Comparison of ENCODE assay signal across 8 cellular contexts in genomic region chr3:56783644-56784451, GRCh38. TPM values are rescaled to one million over a fixed set of nuclear protein-coding genes. Genes with fewer than 3 reads are reported as not detected.
A peak's percentile ranks its signal among the peaks of the same experiment; 100 is the strongest.
DNase-seq lines count a peak whose midpoint lies in the region; ATAC-seq and TF ChIP-seq lines count a peak whose summit lies in the region.

No MANE protein-coding gene starts in this region.

- H3K4me2 ChIP-seq in smooth muscle cell: peak overlapping the region; percentile 71

- intact Hi-C loops in left cardiac atrium (cut with DNase I): no loop called here

- peaks cover 98% of the 10 kb centered on the region for H3K4me1 Mint-ChIP-seq in activated naive CD4-positive, alpha-beta T cell treated with anti-CD3 and anti-CD28 coated beads, Interleukin-2, amount 10 ng/mL, durations not matched to agents 7 days and 5 days

- no peaks in the 10 kb centered on the region for H3K9me3 ChIP-seq in smooth muscle cell (replicated peaks; ENCODE audit: low read depth)

- peak overlapping the region; percentile 99 for H3K27ac Mint-ChIP-seq in activated naive CD4-positive, alpha-beta T cell treated with anti-CD3 and anti-CD28 coated beads, Interleukin-2, amount 10 ng/mL, durations not matched to agents 7 days and 5 days

- peaks cover 99% of the 10 kb centered on the region for H3K79me2 ChIP-seq in smooth muscle cell (ENCODE audit: low read depth)

- H4K20me1 ChIP-seq in smooth muscle cell (ENCODE audit: low read depth): peaks cover 100% of the 10 kb centered on the region

- no peaks in the 10 kb centered on the region for H3K36me3 ChIP-seq in smooth muscle cell (ENCODE audit: low read depth)

- peak overlapping the region; percentile 88 for H3K27ac ChIP-seq in smooth muscle cell (ENCODE audit: low read depth)

- DNase-seq in Ammon's horn (ENCODE audit: low spot score): peak; percentile 81
- DNase-seq in RPMI7951 (ENCODE audit: low read depth): peak; percentile 75
- DNase-seq in activated naive CD4-positive, alpha-beta T cell treated with anti-CD3 and anti-CD28 coated beads, Interleukin-2, amount 10 ng/mL, durations not matched to agents 7 days and 5 days: peak; percentile 84
- DNase-seq in left cardiac atrium: peak; percentile 56
- DNase-seq in smooth muscle cell (lab: John Stamatoyannopoulos, UW; ENCODE audit: unreplicated experiment): no peak
- DNase-seq in NCI-H1436 treated with DMSO at 0.1 percent for 48 hours (lab: John Stamatoyannopoulos, UW): no peak

- no peak overlapping the region for H3K4me3 ChIP-seq in smooth muscle cell

- CTCF ChIA-PET in activated naive CD4-positive, alpha-beta T cell treated with anti-CD3 and anti-CD28 coated beads, Interleukin-2, amount 10 ng/mL, durations not matched to agents 7 days and 5 days (lab: Charles Lee): interaction anchor here (0.7 to 7.9 kb wide), 6 partner anchors 15 to 84 kb away, joined by 3 to 92 read pairs (median 4); partner anchors contain the start of gene ARHGEF3

- peaks cover 33% of the 10 kb centered on the region for H3F3A ChIP-seq in smooth muscle cell (ENCODE audit: low read depth)

- no peaks in the 10 kb centered on the region for H3K9me3 Mint-ChIP-seq in activated naive CD4-positive, alpha-beta T cell treated with anti-CD3 and anti-CD28 coated beads, Interleukin-2, amount 10 ng/mL, durations not matched to agents 7 days and 5 days

- no peaks in the 10 kb centered on the region for H3K27me3 ChIP-seq in smooth muscle cell (ENCODE audit: low read depth)

- no peaks in the 10 kb centered on the region for H3K27me3 Mint-ChIP-seq in activated naive CD4-positive, alpha-beta T cell treated with anti-CD3 and anti-CD28 coated beads, Interleukin-2, amount 10 ng/mL, durations not matched to agents 7 days and 5 days

- H3K4me3 Mint-ChIP-seq in activated naive CD4-positive, alpha-beta T cell treated with anti-CD3 and anti-CD28 coated beads, Interleukin-2, amount 10 ng/mL, durations not matched to agents 7 days and 5 days: peak overlapping the region; percentile 62

- ATAC-seq in GM19351 (IDR thresholded peaks at IDR 0.05; ENCODE audit: unreplicated experiment) (peak; percentile 97), HG03457 (IDR thresholded peaks at IDR 0.05; ENCODE audit: unreplicated experiment) (peak; percentile 93), left cardiac atrium (peak; percentile 79 to 92)

- no peak overlapping the region for H2AFZ ChIP-seq in smooth muscle cell (ENCODE audit: low read depth)

- TF ChIP-seq CTCF in smooth muscle cell (IDR thresholded peaks at IDR 0.05; ENCODE audit: borderline replicate concordance, insufficient read depth, poor library complexity, severe bottlenecking): no peak

- 60% methylated on average over 8 of the region's 8 CpGs for WGBS in smooth muscle cell (ENCODE audit: low lambda C conversion rate)

- peaks cover 31% of the 10 kb centered on the region for H3K4me1 ChIP-seq in smooth muscle cell (ENCODE audit: low read depth)

- peak overlapping the region; percentile 9 for H3K9ac ChIP-seq in smooth muscle cell (ENCODE audit: low read depth)

- peaks cover 75% of the 10 kb centered on the region for H3K36me3 Mint-ChIP-seq in activated naive CD4-positive, alpha-beta T cell treated with anti-CD3 and anti-CD28 coated beads, Interleukin-2, amount 10 ng/mL, durations not matched to agents 7 days and 5 days

RNA-seq across cellular contexts. Expression of gene ARHGEF3, which starts 17.9 kb away (rescaled TPM):
- 9.8 and 14.5 TPM in 2 replicates for total RNA-seq in RPMI7951 (2014; rRNA removed; shearing (Covaris generic))
- total RNA-seq in left cardiac atrium (10 to 100 TPM; 11.9 to 16.8 TPM), smooth muscle cell (131 and 139 TPM in 2 replicates)
- 90.5 and 137 TPM in 2 replicates for polyA plus RNA-seq in smooth muscle cell

Comparison
In these comparisons a context has a peak if more than half of its experiments do, and no peak if none do; other contexts are left out.
1. DNase-seq: peak in Ammon's horn (single experiment), RPMI7951 (single experiment), activated naive CD4-positive, alpha-beta T cell treated with anti-CD3 and anti-CD28 coated beads, Interleukin-2, amount 10 ng/mL, durations not matched to agents 7 days and 5 days (single experiment) and left cardiac atrium (single experiment); none in smooth muscle cell (single experiment) and NCI-H1436 treated with DMSO at 0.1 percent for 48 hours (single experiment).
2. Peak in every context shown above with its lines, with median percentiles within 50 percentile points of each other: ATAC-seq.